ENCODE assay signal across 1 cellular context in the genomic region with DNA sequence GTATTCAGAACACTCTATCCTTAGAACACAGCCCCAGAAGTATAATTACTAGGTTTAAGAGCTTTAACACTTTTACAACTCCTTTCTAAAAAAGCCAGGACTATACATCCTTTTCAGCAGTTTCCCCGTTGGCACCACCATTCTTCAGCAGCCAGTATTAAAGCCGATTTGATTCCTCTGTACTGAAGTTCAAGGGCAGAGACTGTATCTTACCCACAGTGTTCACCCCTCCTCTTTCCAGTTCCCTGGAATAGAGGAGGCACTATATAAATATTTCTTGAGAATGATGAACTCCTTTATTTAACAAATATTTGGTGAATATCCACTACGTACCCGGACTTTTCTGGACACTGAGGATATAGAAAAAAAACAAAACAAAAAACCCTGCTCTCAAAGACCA.
TF ChIP-seq lines count a peak whose summit lies in the region.

No MANE protein-coding gene starts in this region.

TF ChIP-seq in HepG2, 621 proteins besides CTCF, POLR2A, EP300 and RAD21:
- TF ChIP-seq CC2D1A (CRISPR knock-in tag; IDR thresholded peaks at IDR 0.05) = no peak
- TF ChIP-seq CEBPB (IDR thresholded peaks at IDR 0.05; ENCODE audit: borderline replicate concordance, low read depth, low read length) = no peak
TF ChIP-seq in HepG2: peak in this region for 0.
